Comparison of ENCODE assay signal across 28 cellular contexts in the genomic region with DNA sequence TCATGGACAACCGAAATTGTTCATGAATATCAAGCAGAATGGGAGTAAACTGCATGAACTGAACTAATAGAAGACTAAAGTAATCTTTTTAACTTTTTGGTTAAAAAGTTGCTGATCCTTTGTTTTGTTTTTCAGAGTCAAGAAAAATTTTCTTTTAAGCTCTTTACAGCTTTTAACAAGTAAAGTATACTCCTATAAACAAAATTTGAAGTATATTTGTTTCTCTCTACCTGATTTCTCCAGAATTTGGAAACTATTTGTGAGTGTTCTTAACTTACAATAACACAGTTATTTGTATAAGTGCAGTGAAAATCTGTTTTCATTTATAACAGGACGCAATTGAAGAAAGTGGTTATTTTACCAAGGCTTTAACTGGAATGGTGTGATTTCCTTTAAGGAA.
"Had no signal": no experiment of that assay in that cellular context is flagged by ENCODE, and none has a peak within 500 bp of the region (broad histone marks: within the 10 kb centered on the region; RNA-seq: fewer than 3 reads in every experiment).

No MANE protein-coding gene starts in this region.

- H2AFZ ChIP-seq: neural progenitor cell, parathyroid adenoma had no signal

- H3K4me3 ChIP-seq: neural progenitor cell, ovary, psoas muscle, right lobe of liver, sigmoid colon, stomach, thoracic aorta, thyroid gland, tibial nerve, upper lobe of right lung, uterus had no signal

- H3K36me3 ChIP-seq: neural progenitor cell, ovary, right lobe of liver, sigmoid colon, stomach, thoracic aorta, thyroid gland, tibial nerve, upper lobe of right lung, uterus had no signal

- H3K27me3 ChIP-seq: neural progenitor cell, ovary, right lobe of liver, sigmoid colon, stomach, thyroid gland, tibial nerve, upper lobe of right lung, uterus had no signal

- DNase-seq: natural killer cell; occipital lobe; ovary; posterior cingulate gyrus; psoas muscle; right cardiac atrium; right lobe of liver; sigmoid colon; small intestine; stimulated activated CD4-positive, alpha-beta T cell treated with anti-CD3 and anti-CD28 coated beads, Interleukin-15, amount 100 ng/mL, for 24 hours; stimulated activated CD4-positive, alpha-beta T cell treated with anti-CD3 and anti-CD28 coated beads, Interleukin-2, amount 100 ng/mL, for 24 hours; stimulated activated CD4-positive, alpha-beta T cell treated with anti-CD3 and anti-CD28 coated beads, Interleukin-2, amount 100 ng/mL, for 48 hours; stimulated activated CD4-positive, alpha-beta T cell treated with anti-CD3 and anti-CD28 coated beads, Interleukin-4, amount 100 ng/mL, for 24 hours; stimulated activated naive B cell treated with anti-CD40 and anti-IgM and Interleukin-4, amounts not matched to agents 10 μg/mL and 1 μg/mL and 100 μg/mL, for 72 hours; stimulated activated naive CD4-positive, alpha-beta T cell treated with Interleukin-2 at 50 U/mL for 16 hours; stomach; thyroid gland; trophoblast cell; upper lobe of right lung; uterus had no signal

- H3K9me3 ChIP-seq: ovary, psoas muscle, right lobe of liver, sigmoid colon, thoracic aorta, thyroid gland, upper lobe of right lung, uterus had no signal

- H3K4me1 ChIP-seq: neural progenitor cell, psoas muscle, uterus had no signal

- H3K79me2 ChIP-seq: parathyroid adenoma had no signal

- H3K4me3 Mint-ChIP-seq: natural killer cell; nephron; neural progenitor cell; stimulated activated effector memory CD8-positive, alpha-beta T cell treated with anti-CD3 and anti-CD28 coated beads, Interleukin-12 subunit alpha, Interleukin-12 subunit beta, amount 100 ng/mL, for 72 hours; stimulated activated naive B cell treated with anti-CD40 and anti-IgM and Interleukin-4, amounts not matched to agents 10 μg/mL and 1 μg/mL and 100 μg/mL, for 72 hours; stimulated activated naive CD8-positive, alpha-beta T cell treated with anti-CD3 and anti-CD28 coated beads, Interleukin-15, Interleukin-2, amounts not matched to agents 100 ng/mL and 50 ng/mL, for 24 hours had no signal

- H3K27ac Mint-ChIP-seq: natural killer cell; nephron; neural progenitor cell; progenitor cell of endocrine pancreas; stimulated activated effector memory CD8-positive, alpha-beta T cell treated with anti-CD3 and anti-CD28 coated beads, Interleukin-12 subunit alpha, Interleukin-12 subunit beta, amount 100 ng/mL, for 72 hours; stimulated activated naive B cell treated with anti-CD40 and anti-IgM and Interleukin-4, amounts not matched to agents 10 μg/mL and 1 μg/mL and 100 μg/mL, for 72 hours; stimulated activated naive CD8-positive, alpha-beta T cell treated with anti-CD3 and anti-CD28 coated beads, Interleukin-15, Interleukin-2, amounts not matched to agents 100 ng/mL and 50 ng/mL, for 24 hours had no signal

- ATAC-seq: natural killer cell; psoas muscle; right cardiac atrium; right lobe of liver; stimulated activated effector memory CD8-positive, alpha-beta T cell treated with anti-CD3 and anti-CD28 coated beads, Interleukin-12 subunit alpha, Interleukin-12 subunit beta, amount 100 ng/mL, for 72 hours; stimulated activated naive B cell treated with anti-CD40 and anti-IgM and Interleukin-4, amounts not matched to agents 10 μg/mL and 1 μg/mL and 100 μg/mL, for 72 hours; upper lobe of right lung had no signal

- H3K4me2 ChIP-seq: neural progenitor cell had no signal

- H3K27me3 Mint-ChIP-seq: progenitor cell of endocrine pancreas; stimulated activated naive B cell treated with anti-CD40 and anti-IgM and Interleukin-4, amounts not matched to agents 10 μg/mL and 1 μg/mL and 100 μg/mL, for 72 hours; stimulated activated naive CD8-positive, alpha-beta T cell treated with anti-CD3 and anti-CD28 coated beads, Interleukin-15, Interleukin-2, amounts not matched to agents 100 ng/mL and 50 ng/mL, for 24 hours had no signal

- H3K4me1 Mint-ChIP-seq: natural killer cell; neural progenitor cell; stimulated activated effector memory CD8-positive, alpha-beta T cell treated with anti-CD3 and anti-CD28 coated beads, Interleukin-12 subunit alpha, Interleukin-12 subunit beta, amount 100 ng/mL, for 72 hours had no signal

- FAIRE-seq: small intestine had no signal

- H3K36me3 Mint-ChIP-seq: natural killer cell; neural progenitor cell; stimulated activated effector memory CD8-positive, alpha-beta T cell treated with anti-CD3 and anti-CD28 coated beads, Interleukin-12 subunit alpha, Interleukin-12 subunit beta, amount 100 ng/mL, for 72 hours had no signal

- H3K27ac ChIP-seq: neural progenitor cell, ovary, parathyroid adenoma, psoas muscle, right lobe of liver, sigmoid colon, stomach, thoracic aorta, thyroid gland, tibial nerve, upper lobe of right lung, uterus had no signal
